In the genomic region with DNA sequence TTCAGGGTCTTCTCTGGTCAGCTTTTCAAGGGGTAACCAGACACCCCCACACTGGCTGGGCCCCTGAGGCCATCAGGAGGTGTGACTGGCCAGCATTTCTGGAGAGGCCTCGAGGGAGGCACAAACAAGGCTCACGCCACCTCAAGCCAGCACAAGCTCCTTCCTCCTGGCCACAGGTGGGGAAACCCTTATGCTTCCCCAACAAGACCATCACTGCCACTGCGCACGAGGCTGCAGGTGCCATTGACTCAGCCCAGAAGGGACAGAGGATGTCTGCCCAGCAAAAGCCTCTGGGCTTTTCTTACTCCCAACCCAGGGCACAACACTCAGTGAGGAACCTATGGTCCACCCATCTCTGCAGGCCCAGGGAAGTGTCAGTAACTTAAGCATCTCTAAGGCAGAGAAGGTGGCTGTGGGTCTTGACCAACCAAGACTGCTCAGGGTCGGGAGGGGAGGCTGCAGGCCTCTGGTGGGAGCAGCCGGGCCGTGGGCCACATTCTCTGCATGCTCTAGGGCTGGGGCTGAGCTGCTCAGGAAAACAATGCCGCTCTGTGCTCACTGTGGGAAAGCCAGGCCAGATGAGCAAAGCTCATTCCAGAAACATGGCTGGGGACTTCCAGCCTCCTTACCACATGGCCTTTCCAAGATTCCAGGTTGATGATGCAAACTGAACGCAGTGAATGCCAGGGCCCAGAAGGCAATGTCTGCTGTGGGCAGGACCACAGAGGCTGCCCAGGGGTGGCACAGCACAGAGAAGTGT, we compare ENCODE assay signal across 8 cellular contexts. TPM values are rescaled to one million over a fixed set of nuclear protein-coding genes. Genes with fewer than 3 reads are reported as not detected.
DNase-seq lines count a peak whose midpoint lies in the region; ATAC-seq, FAIRE-seq and TF ChIP-seq lines count a peak whose summit lies in the region.

No MANE protein-coding gene starts in this region.

- H4K20me1 ChIP-seq in PC-3 (ENCODE audit: low read length): no peaks in the 10 kb centered on the region

- H3K9ac ChIP-seq in skeletal muscle tissue (ENCODE audit: low read depth in 1 of 3, low read length in 3 of 3) (no peak overlapping the region), PC-3 (ENCODE audit: low read length) (no peak overlapping the region)

- no peak overlapping the region for H3K4me2 ChIP-seq in PC-3 (ENCODE audit: low read length)

- H3K4me3 ChIP-seq in body of pancreas: no peak overlapping the region
- no peak overlapping the region for H3K4me3 ChIP-seq in skeletal muscle tissue (ENCODE audit: low read length in 3 of 3)
- H3K4me3 ChIP-seq in PC-3 (ENCODE audit: low read length): no peak overlapping the region

- TF ChIP-seq CTCF in body of pancreas (IDR thresholded peaks at IDR 0.05) (no peak), PC-3 (conservative IDR thresholded peaks at IDR 0.05; ENCODE audit: low read depth, low read length) (no peak)

- peaks cover 0 to 5% (median 0%) of the 10 kb centered on the region in 3 donors for H3K36me3 Mint-ChIP-seq in immature natural killer cell
- no peaks in the 10 kb centered on the region for H3K36me3 Mint-ChIP-seq in activated T-cell treated with anti-CD3 and anti-CD28 coated beads, Interleukin-2, amount 50 U/mL, for 4 hours (ENCODE audit: insufficient read depth)

- H3K27me3 ChIP-seq in body of pancreas (no peaks in the 10 kb centered on the region), skeletal muscle tissue (ENCODE audit: control insufficient read depth in 3 of 3, insufficient read depth in 3 of 3, low read length in 3 of 3) (no peaks in the 10 kb centered on the region), PC-3 (ENCODE audit: low read length) (no peaks in the 10 kb centered on the region)

- no peaks in the 10 kb centered on the region for H3F3A ChIP-seq in PC-3 (ENCODE audit: low read length, unreplicated experiment)

- no peak for FAIRE-seq in H54 (lab: Jason Lieb, UNC)

- CTCF ChIA-PET in PC-3 (lab: Charles Lee): no interaction called here

- H3K36me3 ChIP-seq in body of pancreas (replicated peaks in 1 of 2; ENCODE audit: insufficient read depth in 1 of 2, low read depth in 2 of 2) (no peaks in the 10 kb centered on the region), skeletal muscle tissue (ENCODE audit: control insufficient read depth in 3 of 3, insufficient read depth in 3 of 3, low read length in 3 of 3) (no peaks in the 10 kb centered on the region), PC-3 (ENCODE audit: low read depth, low read length) (no peaks in the 10 kb centered on the region)

- 55 to 63% methylated on average over 3 to 9 of the region's 9 CpGs for WGBS in body of pancreas, 2 donors

- H3K4me3 Mint-ChIP-seq in immature natural killer cell: peak overlapping the region in 1 of 5 donors; percentile 44
- no peak overlapping the region for H3K4me3 Mint-ChIP-seq in activated T-cell treated with anti-CD3 and anti-CD28 coated beads, Interleukin-2, amount 50 U/mL, for 4 hours

- peak in 2 of 3 donors; percentile 25 to 33 for TF ChIP-seq POLR2A in body of pancreas (IDR thresholded peaks at IDR 0.05)
- no peak for TF ChIP-seq POLR2A in H54 (IDR thresholded peaks at IDR 0.05; ENCODE audit: low read depth, low read length)

- H3K79me2 ChIP-seq in PC-3 (ENCODE audit: low read length): no peaks in the 10 kb centered on the region

- peaks cover 0 to 1% (median 0%) of the 10 kb centered on the region in 3 donors for H3K27me3 Mint-ChIP-seq in immature natural killer cell (ENCODE audit: low read depth in 3 of 3)
- H3K27me3 Mint-ChIP-seq in activated T-cell treated with anti-CD3 and anti-CD28 coated beads, Interleukin-2, amount 50 U/mL, for 4 hours (ENCODE audit: low read depth): peaks cover 2% of the 10 kb centered on the region

- intact Hi-C loops in body of pancreas (cut with DNase I) (no loop called here), PC-3 (cut with micrococcal nuclease) (no loop called here)

- POLR2A ChIA-PET in PC-3 (lab: Charles Lee; ENCODE audit: unreplicated experiment): interaction anchor here (0.7 kb wide), 1 partner anchor 47 kb away, joined by 4 read pairs; no protein-coding TSS in a partner anchor

- DNase-seq in H4 (ENCODE audit: low spot score): peak; percentile 72
- peak; percentile 52 to 74 (median 66) for DNase-seq in body of pancreas
- DNase-seq in immature natural killer cell: no peak
- no peak for DNase-seq in PC-3
- DNase-seq in H54 (ENCODE audit: insufficient read length, low spot score): no peak
- DNase-seq in activated T-cell treated with anti-CD3 and anti-CD28 coated beads, Interleukin-2, amount 50 U/mL, for 4 hours: no peak
- no peak for DNase-seq in stimulated activated CD4-positive, alpha-beta T cell treated with anti-CD3 and anti-CD28 coated beads, Interleukin-4, amount 100 ng/mL, for 24 hours

- H3K4me1 Mint-ChIP-seq in immature natural killer cell: peaks cover 20 to 29% of the 10 kb centered on the region in 2 donors
- no peaks in the 10 kb centered on the region for H3K4me1 Mint-ChIP-seq in activated T-cell treated with anti-CD3 and anti-CD28 coated beads, Interleukin-2, amount 50 U/mL, for 4 hours (ENCODE audit: low read depth)

- peak; percentile 75 for ATAC-seq in body of pancreas
- no peak for ATAC-seq in PC-3
- no peak for ATAC-seq in activated T-cell treated with anti-CD3 and anti-CD28 coated beads, Interleukin-2, amount 50 U/mL, for 4 hours

- H3K9me3 Mint-ChIP-seq in immature natural killer cell: no peaks in the 10 kb centered on the region
- H3K9me3 Mint-ChIP-seq in activated T-cell treated with anti-CD3 and anti-CD28 coated beads, Interleukin-2, amount 50 U/mL, for 4 hours: no peaks in the 10 kb centered on the region

- no peaks in the 10 kb centered on the region for H3K9me2 ChIP-seq in PC-3 (replicated peaks; ENCODE audit: low read length)

- no peak overlapping the region for H2AFZ ChIP-seq in PC-3 (ENCODE audit: low read length)

- no TSS peak for BruUV-seq in PC-3 (replicated peaks; lab: Mats Ljungman, UMichigan)

- H3K4me1 ChIP-seq in body of pancreas: peaks cover 45% of the 10 kb centered on the region
- peaks cover 22 to 40% (median 40%) of the 10 kb centered on the region in 3 donors for H3K4me1 ChIP-seq in skeletal muscle tissue (ENCODE audit: control insufficient read depth in 3 of 3, insufficient read depth in 3 of 3, low read length in 3 of 3)
- H3K4me1 ChIP-seq in PC-3 (ENCODE audit: insufficient read depth, low read length): no peaks in the 10 kb centered on the region

- H3K9me3 ChIP-seq in body of pancreas: no peaks in the 10 kb centered on the region
- no peaks in the 10 kb centered on the region for H3K9me3 ChIP-seq in skeletal muscle tissue (ENCODE audit: control insufficient read depth in 3 of 3, low read length in 3 of 3)
- no peaks in the 10 kb centered on the region for H3K9me3 ChIP-seq in PC-3 (ENCODE audit: low read length)

- H3K27ac Mint-ChIP-seq in immature natural killer cell: peak overlapping the region in 4 of 6 donors; percentile 12 to 43 (median 22)

- H3K27ac ChIP-seq in body of pancreas: peak overlapping the region in 3 of 4 donors; percentile 69 to 81 (median 81)
- H3K27ac ChIP-seq in skeletal muscle tissue (ENCODE audit: low read depth, low read length): peak overlapping the region; percentile 23
- no peak overlapping the region for H3K27ac ChIP-seq in PC-3 (ENCODE audit: low read length)

RNA-seq across cellular contexts. Expression of gene RASSF4, which starts 24.2 kb away (rescaled TPM):
- 7.6 and 7.8 TPM in 2 replicates for total RNA-seq in H4 (2014; rRNA removed; shearing (Covaris generic))
- total RNA-seq in body of pancreas (10 to 100 TPM; 44.5 to 50.8 TPM), skeletal muscle tissue (21.4 TPM), PC-3 (2014; rRNA removed) (7.7 and 8.7 TPM in 2 replicates)
- 10 to 100 TPM; 36.7 to 45.6 (median 38.0) TPM for polyA plus RNA-seq in immature natural killer cell
- under 1 TPM; 0.28 to 0.61 (median 0.33) TPM for total RNA-seq in activated T-cell treated with anti-CD3 and anti-CD28 coated beads, Interleukin-2, amount 50 U/mL, for 4 hours

RNA-seq across cellular contexts. Expression of gene TMEM72, which starts 24.2 kb away (rescaled TPM):
- not detected in 2 replicates for total RNA-seq in H4 (2014; rRNA removed; shearing (Covaris generic))
- total RNA-seq in body of pancreas: 10 to 100 TPM in 1 of 2 donors, 1 to 10 TPM in 1; 4.7 to 10.2 TPM
- polyA plus RNA-seq in immature natural killer cell: not detected
- under 0.01 TPM for total RNA-seq in skeletal muscle tissue
- not detected in 2 replicates for total RNA-seq in PC-3 (2014; rRNA removed)
- total RNA-seq in activated T-cell treated with anti-CD3 and anti-CD28 coated beads, Interleukin-2, amount 50 U/mL, for 4 hours: not detected

RNA-seq across cellular contexts. Expression of gene DEPP1, which starts 43.2 kb away (rescaled TPM):
- total RNA-seq in H4 (2014; rRNA removed; shearing (Covaris generic)): 31.7 and 44.2 TPM in 2 replicates
- total RNA-seq in body of pancreas (100 to 1,000 TPM; 226 to 230 TPM), skeletal muscle tissue (12.5 TPM), PC-3 (2014; rRNA removed) (8.0 and 9.0 TPM in 2 replicates)
- not detected for polyA plus RNA-seq in immature natural killer cell
- total RNA-seq in activated T-cell treated with anti-CD3 and anti-CD28 coated beads, Interleukin-2, amount 50 U/mL, for 4 hours: under 1 TPM; 0.20 to 0.24 (median 0.22) TPM

Comparison
In these comparisons a context has a peak if more than half of its experiments do, and no peak if none do; other contexts are left out.
1. DNase-seq: peak in H4 (single experiment) and body of pancreas (4 of 4); none in immature natural killer cell (0 of 3), PC-3 (single experiment), H54 (single experiment), activated T-cell treated with anti-CD3 and anti-CD28 coated beads, Interleukin-2, amount 50 U/mL, for 4 hours (single experiment) and stimulated activated CD4-positive, alpha-beta T cell treated with anti-CD3 and anti-CD28 coated beads, Interleukin-4, amount 100 ng/mL, for 24 hours (single experiment).